In the genomic region with DNA sequence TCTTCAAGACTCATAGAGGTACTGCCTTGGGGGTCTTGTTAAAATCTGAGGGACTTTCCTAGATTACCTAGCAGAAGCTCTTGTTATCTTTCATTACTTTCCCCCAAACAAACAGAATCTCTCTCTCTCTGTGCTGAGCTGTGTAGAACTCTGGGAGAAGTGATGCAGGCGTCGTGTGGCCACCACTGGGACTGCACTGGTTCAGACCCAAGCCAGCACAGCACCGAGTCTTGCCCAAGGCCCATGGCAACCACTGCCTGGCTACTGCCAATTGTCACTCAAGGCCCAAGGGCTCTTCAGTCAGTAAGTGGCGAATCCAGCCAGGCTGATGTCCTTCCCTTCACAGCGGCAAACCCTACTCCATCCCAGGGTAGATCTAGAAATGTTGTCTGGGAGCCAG, we compare ENCODE assay signal across 22 cellular contexts. TPM values are rescaled to one million over a fixed set of nuclear protein-coding genes. Genes with fewer than 3 reads are reported as not detected.
"Had no signal": no experiment of that assay in that cellular context is flagged by ENCODE, and none has a peak within 500 bp of the region (broad histone marks: within the 10 kb centered on the region; RNA-seq: fewer than 3 reads in every experiment).

No MANE protein-coding gene starts in this region.

- H3K9ac ChIP-seq: parathyroid adenoma had no signal

- H3K79me2 ChIP-seq: hepatocyte, parathyroid adenoma had no signal

- H3K4me3 ChIP-seq: adrenal gland, hepatocyte, lower lobe of right lung, smooth muscle cell, thoracic aorta, upper lobe of right lung had no signal

- H3K9me3 ChIP-seq: adrenal gland, upper lobe of right lung had no signal

- DNase-seq: activated CD4-positive, alpha-beta T cell treated with anti-CD3 and anti-CD28 coated beads, Interleukin-2, amount 50 U/mL, for 1 hour; activated CD8-positive, alpha-beta memory T cell treated with anti-CD3 and anti-CD28 coated beads for 24 hours; activated CD8-positive, alpha-beta memory T cell treated with anti-CD3 and anti-CD28 coated beads, Interleukin-2, amount 50 U/mL, for 48 hours; activated effector memory CD4-positive, alpha-beta T cell treated with anti-CD3 and anti-CD28 coated beads, Interleukin-2, amount 50 U/mL, for 16 hours; activated naive CD4-positive, alpha-beta T cell treated with anti-CD3 and anti-CD28 coated beads, Interleukin-2, amount 50 U/mL, for 16 hours; activated T-cell treated with anti-CD3 and anti-CD28 coated beads, Interleukin-2, amount 50 U/mL, for 48 hours; adrenal gland; dermis blood vessel endothelial cell; effector memory CD8-positive, alpha-beta T cell; islet precursor cell; lower lobe of right lung; midbrain; stimulated activated CD4-positive, alpha-beta T cell treated with anti-CD3 and anti-CD28 coated beads, Interleukin-4, amount 100 ng/mL, for 1 hour; T-helper 1 cell; T-helper 9 cell; upper lobe of right lung had no signal

- H2AFZ ChIP-seq: hepatocyte, parathyroid adenoma had no signal

- H3K27ac Mint-ChIP-seq: effector memory CD8-positive, alpha-beta T cell; nephron had no signal

- H3K4me1 ChIP-seq: adrenal gland, lower lobe of right lung, parathyroid adenoma, upper lobe of right lung had no signal

- H3K27me3 ChIP-seq: adrenal gland, hepatocyte, upper lobe of right lung had no signal

- H3K27ac ChIP-seq: adrenal gland, hepatocyte, lower lobe of right lung, parathyroid adenoma, thoracic aorta, upper lobe of right lung had no signal

- H3K4me1 Mint-ChIP-seq: nephron had no signal

- H3K36me3 ChIP-seq: adrenal gland, lower lobe of right lung, thoracic aorta, upper lobe of right lung had no signal

- ATAC-seq: effector memory CD8-positive, alpha-beta T cell; lower lobe of right lung; sciatic nerve; upper lobe of right lung had no signal

- H3K4me2 ChIP-seq: hepatocyte, smooth muscle cell had no signal

- H3K4me3 Mint-ChIP-seq: effector memory CD8-positive, alpha-beta T cell; nephron had no signal

RNA-seq across cellular contexts. Expression of a gene that starts 28.6 kb away (rescaled TPM):
- total RNA-seq: thoracic aorta had no signal
